Comparison of ENCODE assay signal across 31 cellular contexts in the genomic region with DNA sequence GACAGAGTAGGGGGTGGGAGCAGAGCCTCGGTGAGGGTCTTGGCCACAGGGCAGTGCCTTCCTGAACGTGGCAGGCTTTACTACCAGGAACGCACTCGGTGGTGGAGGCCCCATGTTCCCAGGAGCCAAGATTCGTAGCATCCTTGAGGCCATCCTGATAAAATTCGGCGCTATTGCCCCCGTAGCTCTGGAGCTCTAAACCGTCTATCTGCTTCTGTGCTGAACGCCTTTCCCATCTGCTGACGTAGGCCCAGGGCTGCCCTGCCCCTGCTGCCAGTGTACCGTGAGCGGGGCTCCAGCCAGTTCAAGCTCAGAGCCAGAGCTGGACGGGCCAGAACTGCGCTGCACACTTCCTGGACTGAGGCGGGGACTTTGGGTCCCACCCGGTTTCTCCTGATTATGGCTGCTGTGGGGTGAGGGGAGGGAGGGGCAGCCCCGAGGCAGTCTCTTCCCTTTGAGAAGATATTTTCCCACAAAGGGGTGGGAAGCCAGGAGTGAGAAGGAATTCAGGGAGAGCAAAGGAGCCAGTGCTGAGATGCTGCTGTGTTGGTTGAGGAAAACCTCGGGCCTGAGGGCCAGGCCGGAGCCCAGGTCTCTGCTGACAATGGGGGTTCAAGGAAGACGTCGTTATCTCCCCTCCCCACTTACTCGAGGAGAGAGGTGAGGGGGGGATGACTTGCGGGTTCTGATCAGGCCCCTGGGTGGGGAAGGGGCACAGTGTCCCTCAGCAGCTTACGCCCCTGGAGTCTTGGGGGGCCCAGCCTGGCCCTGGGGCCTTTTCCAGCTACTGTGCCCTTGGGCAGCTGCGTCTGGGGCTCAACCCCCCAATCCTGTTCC. TPM values are rescaled to one million over a fixed set of nuclear protein-coding genes. Genes with fewer than 3 reads are reported as not detected.
DNase-seq lines count a peak whose midpoint lies in the region; TF ChIP-seq lines count a peak whose summit lies in the region.
"Had no signal": no experiment of that assay in that cellular context is flagged by ENCODE, and none has a peak within 500 bp of the region (broad histone marks: within the 10 kb centered on the region; RNA-seq: fewer than 3 reads in every experiment).

No MANE protein-coding gene starts in this region.

- peak overlapping the region; percentile 19 for H2BK15ac ChIP-seq in neuronal stem cell (ENCODE audit: low read length)

- peaks cover 47 to 59% of the 10 kb centered on the region in 2 donors for H3K36me3 Mint-ChIP-seq in CD14-positive monocyte
- no peaks in the 10 kb centered on the region for H3K36me3 Mint-ChIP-seq in glutamatergic neuron (ENCODE audit: unreplicated experiment)
- H3K36me3 Mint-ChIP-seq: mesothelial cell of epicardium, naive B cell had no signal

- no peak overlapping the region for H3K27ac ChIP-seq in neuronal stem cell (replicated peaks; ENCODE audit: low read length)
- H3K27ac ChIP-seq: dorsolateral prefrontal cortex, pancreas, right lobe of liver, SJCRH30 had no signal

- H2BK120ac ChIP-seq in neuronal stem cell (ENCODE audit: low read depth, low read length) = no peak overlapping the region

- no peak overlapping the region for H2BK5ac ChIP-seq in neuronal stem cell (ENCODE audit: low read length)

- H3K27me3 ChIP-seq in neuronal stem cell (ENCODE audit: control insufficient read depth in 3 of 3, insufficient read depth in 3 of 3, low read depth in 1 of 3, low read length in 3 of 3) = peaks cover 0 to 7% (median 0%) of the 10 kb centered on the region in 3 experiments
- H3K27me3 ChIP-seq: pancreas, right lobe of liver, SJCRH30 had no signal

- peaks cover 3% of the 10 kb centered on the region for H3K79me1 ChIP-seq in neuronal stem cell (ENCODE audit: low read depth, low read length)

- H2AK5ac ChIP-seq in neuronal stem cell (ENCODE audit: low read depth, low read length) = peak overlapping the region; percentile 11

- H3K18ac ChIP-seq in neuronal stem cell (ENCODE audit: low read length) = peak overlapping the region; percentile 57

- DNase-seq in CD14-positive monocyte (ENCODE audit: low spot score) (no peak), glutamatergic neuron (no peak), neuronal stem cell (ENCODE audit: low spot score) (no peak), nucleus accumbens (lab: John Stamatoyannopoulos, UW) (no peak), glomerular visceral epithelial cell (ENCODE audit: extremely low spot score) (no peak), AG20443 (ENCODE audit: low spot score) (no peak)
- peak; percentile 33 for DNase-seq in activated CD8-positive, alpha-beta memory T cell treated with anti-CD3 and anti-CD28 coated beads for 24 hours
- DNase-seq: activated B cell treated with CpG ODN at 0.5 μM for 24 hours; activated CD8-positive, alpha-beta T cell treated with anti-CD3 and anti-CD28 coated beads for 36 hours; activated naive CD4-positive, alpha-beta T cell; CD4-positive, alpha-beta memory T cell; HCEC 1CT; naive B cell; NCI-H1105 treated with DMSO at 0.1 percent for 48 hours; NCI-H2029 treated with DMSO at 0.1 percent for 48 hours; NCI-H2227 treated with DMSO at 0.1 percent for 48 hours; NCI-H69; stimulated activated naive CD4-positive, alpha-beta T cell had no signal

- H3K9ac ChIP-seq in neuronal stem cell (ENCODE audit: low read depth, low read length, poor library complexity) = peak overlapping the region; percentile 75

- no peak overlapping the region for H2BK12ac ChIP-seq in neuronal stem cell (ENCODE audit: low read length)

- no peak overlapping the region for H3K4me3 ChIP-seq in neuronal stem cell (ENCODE audit: low read length in 2 of 2)
- H3K4me3 ChIP-seq: dorsolateral prefrontal cortex, K562, pancreas, right lobe of liver, SJCRH30 had no signal

- peaks cover 0 to 5% of the 10 kb centered on the region in 2 donors for H3K4me1 ChIP-seq in neuronal stem cell (ENCODE audit: control insufficient read depth in 2 of 2, insufficient read depth in 1 of 2, low read depth in 1 of 2, low read length in 2 of 2)
- H3K4me1 ChIP-seq: pancreas, right lobe of liver had no signal

- H3K9me3 Mint-ChIP-seq in CD14-positive monocyte (no peaks in the 10 kb centered on the region), glutamatergic neuron (ENCODE audit: unreplicated experiment) (peaks cover 10% of the 10 kb centered on the region)
- H3K9me3 Mint-ChIP-seq: activated B cell treated with CpG ODN at 0.5 μM for 24 hours; activated CD8-positive, alpha-beta T cell treated with anti-CD3 and anti-CD28 coated beads for 36 hours; activated T-cell treated with anti-CD3 and anti-CD28 coated beads, Interleukin-2, amount 50 U/mL, for 24 hours; mesothelial cell of epicardium; naive B cell; T-cell had no signal

- H3K27ac Mint-ChIP-seq in CD14-positive monocyte (peak overlapping the region in 4 of 7 donors; percentile 11 to 63 (median 40)), glutamatergic neuron (ENCODE audit: unreplicated experiment) (peak overlapping the region; percentile 38)
- H3K27ac Mint-ChIP-seq: activated B cell treated with CpG ODN at 0.5 μM for 24 hours; activated CD8-positive, alpha-beta T cell treated with anti-CD3 and anti-CD28 coated beads for 36 hours; activated T-cell treated with anti-CD3 and anti-CD28 coated beads, Interleukin-2, amount 50 U/mL, for 24 hours; mesothelial cell of epicardium; T-cell had no signal

- H2AFZ ChIP-seq in neuronal stem cell (ENCODE audit: low read length) = no peak overlapping the region

- intact Hi-C loops in CD14-positive monocyte (cut with micrococcal nuclease) = no loop called here

- H3K4me3 Mint-ChIP-seq in CD14-positive monocyte (no peak overlapping the region), glutamatergic neuron (ENCODE audit: unreplicated experiment) (no peak overlapping the region)
- H3K4me3 Mint-ChIP-seq: activated B cell treated with CpG ODN at 0.5 μM for 24 hours; activated CD8-positive, alpha-beta T cell treated with anti-CD3 and anti-CD28 coated beads for 36 hours; activated T-cell treated with anti-CD3 and anti-CD28 coated beads, Interleukin-2, amount 50 U/mL, for 24 hours; CD4-positive, alpha-beta memory T cell; mesothelial cell of epicardium; naive B cell; T-cell had no signal

- TF ChIP-seq CTCF in CD14-positive monocyte (IDR thresholded peaks at IDR 0.05) (no peak), glutamatergic neuron (IDR thresholded peaks at IDR 0.05; ENCODE audit: partially characterized antibody, unreplicated experiment) (no peak)

- no peaks in the 10 kb centered on the region for H3K9me3 ChIP-seq in neuronal stem cell (replicated peaks in 1 of 2; ENCODE audit: control insufficient read depth in 2 of 2, insufficient read depth in 1 of 2, low read depth in 1 of 2, low read length in 2 of 2)
- H3K9me3 ChIP-seq: pancreas, right lobe of liver, SJCRH30 had no signal

- H3K27me3 Mint-ChIP-seq in CD14-positive monocyte (ENCODE audit: low read depth in 3 of 3) = peaks cover 0 to 3% (median 0%) of the 10 kb centered on the region in 3 donors
- peaks cover 6% of the 10 kb centered on the region for H3K27me3 Mint-ChIP-seq in glutamatergic neuron (ENCODE audit: unreplicated experiment)
- H3K27me3 Mint-ChIP-seq: activated T-cell treated with anti-CD3 and anti-CD28 coated beads, Interleukin-2, amount 50 U/mL, for 24 hours; CD4-positive, alpha-beta memory T cell; T-cell had no signal

- H3K4ac ChIP-seq in neuronal stem cell (ENCODE audit: low read length) = no peak overlapping the region

- no peaks in the 10 kb centered on the region for H3K36me3 ChIP-seq in neuronal stem cell (replicated peaks in 1 of 2; ENCODE audit: control insufficient read depth in 2 of 2, insufficient read depth in 2 of 2, low read length in 2 of 2)
- H3K36me3 ChIP-seq: right lobe of liver, SJCRH30 had no signal

- H3K4me1 Mint-ChIP-seq in CD14-positive monocyte (peaks cover 19% of the 10 kb centered on the region), glutamatergic neuron (ENCODE audit: low read depth, unreplicated experiment) (peaks cover 22% of the 10 kb centered on the region)

- H3K23ac ChIP-seq in neuronal stem cell (ENCODE audit: low read depth, low read length, poor library complexity) = no peak overlapping the region

- H4K91ac ChIP-seq in neuronal stem cell (ENCODE audit: low read depth, low read length, poor library complexity) = no peak overlapping the region

- no peak overlapping the region for H4K8ac ChIP-seq in neuronal stem cell (ENCODE audit: low read depth, low read length)

- H3K4me2 ChIP-seq in neuronal stem cell (ENCODE audit: insufficient read depth, low read length, poor library complexity, severe bottlenecking) = no peak overlapping the region

- WGBS in neuronal stem cell (ENCODE audit: extremely low coverage in 2 of 2, insufficient read length in 2 of 2, insufficient replicate concordance in 1 of 2), 2 donors = no CpG with 5 or more reads among the region's 26 CpGs

- H3K14ac ChIP-seq in neuronal stem cell (ENCODE audit: low read length) = peak overlapping the region; percentile 89

RNA-seq across cellular contexts. Expression of gene OR1D5, which starts 29.4 kb away (rescaled TPM):
- polyA plus RNA-seq in CD14-positive monocyte = not detected
- total RNA-seq in glutamatergic neuron (ENCODE audit: unreplicated experiment) = not detected
- not detected for polyA plus RNA-seq in neuronal stem cell (2013, experiment 1 of 2)
- not detected for polyA plus RNA-seq in neuronal stem cell (2013, experiment 2 of 2)
- total RNA-seq: activated B cell treated with CpG ODN at 0.5 μM for 24 hours; activated CD8-positive, alpha-beta T cell treated with anti-CD3 and anti-CD28 coated beads for 36 hours; CD4-positive, alpha-beta memory T cell; Daoy; dorsolateral prefrontal cortex; HT1080; K562; M059J; mesothelial cell of epicardium; pancreas; right lobe of liver; SJCRH30; T-cell; temporal lobe; urinary bladder had no signal
- polyA plus RNA-seq: CD4-positive, alpha-beta memory T cell; K562; pancreas; urinary bladder had no signal
